ENCODE assay signal across 28 cellular contexts in genomic region chr3:141397996-141398395, GRCh38.
"Had no signal": no experiment of that assay in that cellular context is flagged by ENCODE, and none has a peak within 500 bp of the region (broad histone marks: within the 10 kb centered on the region; RNA-seq: fewer than 3 reads in every experiment).

No MANE protein-coding gene starts in this region.

- H3K4me3 ChIP-seq: left lung, lower lobe of right lung, neural progenitor cell, ovary, right atrium auricular region, right lobe of liver, skin epidermis, stomach, testis, thyroid gland, transverse colon, upper lobe of left lung had no signal

- H2AFZ ChIP-seq: neural progenitor cell had no signal

- H3K27ac ChIP-seq: left lung, lower lobe of right lung, neural progenitor cell, neutrophil, ovary, right atrium auricular region, right lobe of liver, stomach, testis, thyroid gland had no signal

- ATAC-seq: left colon; left lung; lower lobe of right lung; natural killer cell; right lobe of liver; stimulated activated naive B cell treated with anti-CD40 and anti-IgM and Interleukin-4, amounts not matched to agents 10 μg/mL and 1 μg/mL and 100 μg/mL, for 72 hours; stimulated activated naive CD8-positive, alpha-beta T cell treated with anti-CD3 and anti-CD28 coated beads, Interleukin-15, Interleukin-2, amounts not matched to agents 100 U/mL and 50 U/mL, for 24 hours had no signal

- DNase-seq: hippocampal formation; kidney glomerular epithelial cell; left colon; left lung; lower lobe of right lung; mammary epithelial cell; mesenchymal stem cell; naive B cell; natural killer cell; nephron progenitor cell; occipital lobe; ovary; right lobe of liver; stimulated activated CD4-positive, alpha-beta T cell treated with anti-CD3 and anti-CD28 coated beads, Interleukin-12 subunit alpha, Interleukin-12 subunit beta, amount 100 ng/mL, for 4 hours; stimulated activated CD4-positive, alpha-beta T cell treated with anti-CD3 and anti-CD28 coated beads, Interleukin-15, amount 100 ng/mL, for 24 hours; stimulated activated CD4-positive, alpha-beta T cell treated with anti-CD3 and anti-CD28 coated beads, Interleukin-2, amount 100 ng/mL, for 24 hours; stimulated activated CD4-positive, alpha-beta T cell treated with anti-CD3 and anti-CD28 coated beads, Interleukin-4, amount 100 ng/mL, for 1 hour; stimulated activated naive B cell treated with anti-CD40 and anti-IgM and Interleukin-4, amounts not matched to agents 10 μg/mL and 1 μg/mL and 100 μg/mL, for 72 hours; stimulated activated naive CD8-positive, alpha-beta T cell treated with anti-CD3 and anti-CD28 coated beads, Interleukin-15, Interleukin-2, amounts not matched to agents 100 U/mL and 50 U/mL, for 24 hours; stomach; testis; thyroid gland; transverse colon; upper lobe of left lung had no signal

- H3K9ac ChIP-seq: neural progenitor cell had no signal

- H3K27me3 ChIP-seq: left lung, neutrophil, ovary, right atrium auricular region, right lobe of liver, stomach, testis, thyroid gland, transverse colon, upper lobe of left lung had no signal

- H3K4me2 ChIP-seq: neural progenitor cell had no signal

- H3K9me3 ChIP-seq: lower lobe of right lung, neutrophil, ovary, right lobe of liver, testis, thyroid gland, transverse colon had no signal

- H3K36me3 ChIP-seq: neural progenitor cell, neutrophil, ovary, right lobe of liver, thyroid gland had no signal
